ENCODE assay signal across 11 cellular contexts in the genomic region with DNA sequence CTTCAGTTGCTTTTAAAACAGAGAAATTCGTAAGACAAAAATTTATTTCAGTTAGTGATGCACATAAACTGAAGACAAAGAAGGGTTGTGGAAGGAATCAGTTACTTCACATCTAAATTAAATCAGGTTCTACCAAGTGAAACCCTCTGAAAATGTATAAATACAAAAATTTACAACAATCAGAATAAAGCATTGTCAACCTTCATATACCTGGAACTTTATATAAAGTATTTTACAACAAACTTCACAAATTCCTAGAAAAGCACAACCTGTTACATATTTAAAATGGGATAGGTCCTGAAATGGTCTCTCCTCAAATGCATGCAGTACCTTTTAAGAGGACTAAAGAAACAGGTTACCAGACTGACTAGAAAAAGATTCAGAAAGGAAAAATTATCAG. TPM values are rescaled to one million over a fixed set of nuclear protein-coding genes. Genes with fewer than 3 reads are reported as not detected.
A peak's percentile ranks its signal among the peaks of the same experiment; 100 is the strongest.
DNase-seq lines count a peak whose midpoint lies in the region; ATAC-seq and TF ChIP-seq lines count a peak whose summit lies in the region.
"Had no signal": no experiment of that assay in that cellular context is flagged by ENCODE, and none has a peak within 500 bp of the region (broad histone marks: within the 10 kb centered on the region; RNA-seq: fewer than 3 reads in every experiment).

No MANE protein-coding gene starts in this region.

- TF ChIP-seq CTCF in WERI-Rb-1 (IDR thresholded peaks at IDR 0.05; ENCODE audit: low read depth, low read length) (no peak), suprapubic skin (IDR thresholded peaks at IDR 0.05) (no peak), GM20000 (IDR thresholded peaks at IDR 0.05; ENCODE audit: extremely low read depth, missing control alignments) (no peak)

- H3K36me3 ChIP-seq in WERI-Rb-1 (no peaks in the 10 kb centered on the region), suprapubic skin (peaks cover 6% of the 10 kb centered on the region)
- H3K36me3 ChIP-seq: prostate gland had no signal

- no peak for TF ChIP-seq EP300 in suprapubic skin (IDR thresholded peaks at IDR 0.05)

- no peaks in the 10 kb centered on the region for H3K9me3 ChIP-seq in WERI-Rb-1 (ENCODE audit: severe bottlenecking)
- no peaks in the 10 kb centered on the region for H3K9me3 ChIP-seq in suprapubic skin
- H3K9me3 ChIP-seq: prostate gland had no signal

- no peak for TF ChIP-seq POLR2A in suprapubic skin (IDR thresholded peaks at IDR 0.05)

- CTCF ChIA-PET in activated CD8-positive, alpha-beta memory T cell treated with anti-CD3 and anti-CD28 coated beads, Interleukin-2, amount 10 ng/mL, durations not matched to agents 7 days and 5 days (lab: Charles Lee), result interaction anchor here (1.1 to 2.1 kb wide), 2 partner anchors 10 to 25 kb away, joined by 3 to 6 read pairs; no protein-coding TSS in a partner anchor

- peaks cover 55% of the 10 kb centered on the region for H3K4me1 ChIP-seq in suprapubic skin

- no peaks in the 10 kb centered on the region for H3K27me3 Mint-ChIP-seq in activated CD8-positive, alpha-beta memory T cell treated with anti-CD3 and anti-CD28 coated beads, Interleukin-2, amount 10 ng/mL, durations not matched to agents 7 days and 5 days

- no peak for DNase-seq in activated CD8-positive, alpha-beta memory T cell treated with anti-CD3 and anti-CD28 coated beads, Interleukin-2, amount 10 ng/mL, durations not matched to agents 7 days and 5 days
- DNase-seq in activated CD8-positive, alpha-beta memory T cell treated with anti-CD3 and anti-CD28 coated beads, Interleukin-2, amount 50 U/mL, for 48 hours, result no peak
- DNase-seq in WERI-Rb-1, result no peak
- no peak for DNase-seq in suprapubic skin (ENCODE audit: low spot score in 2 of 2)
- no peak for DNase-seq in HUDEP-2 (lab: John Stamatoyannopoulos, UW; ENCODE audit: unreplicated experiment in 76 of 76)
- no peak for DNase-seq in posterior cingulate gyrus
- no peak for DNase-seq in GM20000 (ENCODE audit: low spot score)
- DNase-seq: AML-193, KG1 had no signal

- H3K27me3 ChIP-seq in WERI-Rb-1 (ENCODE audit: insufficient read depth, low read depth, severe bottlenecking), result no peaks in the 10 kb centered on the region
- H3K27me3 ChIP-seq in layer of hippocampus (ENCODE audit: control insufficient read depth, insufficient read depth, low read length), result no peaks in the 10 kb centered on the region
- H3K27me3 ChIP-seq in suprapubic skin, result no peaks in the 10 kb centered on the region

- peak; percentile 24 for ATAC-seq in activated CD8-positive, alpha-beta memory T cell treated with anti-CD3 and anti-CD28 coated beads, Interleukin-2, amount 10 ng/mL, durations not matched to agents 7 days and 5 days

- WGBS in suprapubic skin, result 30% methylated on average over 1 of the region's 1 CpG

- no peak overlapping the region; the same call in 1 of the 2 replicates for H3K27ac ChIP-seq in WERI-Rb-1
- peak overlapping the region; percentile 39 for H3K27ac ChIP-seq in layer of hippocampus (ENCODE audit: low read depth, low read length)
- peak overlapping the region; percentile 66 for H3K27ac ChIP-seq in suprapubic skin

- peaks cover 28% of the 10 kb centered on the region for H3K36me3 Mint-ChIP-seq in activated CD8-positive, alpha-beta memory T cell treated with anti-CD3 and anti-CD28 coated beads, Interleukin-2, amount 10 ng/mL, durations not matched to agents 7 days and 5 days

- H3K4me1 Mint-ChIP-seq in activated CD8-positive, alpha-beta memory T cell treated with anti-CD3 and anti-CD28 coated beads, Interleukin-2, amount 10 ng/mL, durations not matched to agents 7 days and 5 days, result peaks cover 8% of the 10 kb centered on the region

- H3K9me3 Mint-ChIP-seq in activated CD8-positive, alpha-beta memory T cell treated with anti-CD3 and anti-CD28 coated beads, Interleukin-2, amount 10 ng/mL, durations not matched to agents 7 days and 5 days (ENCODE audit: low read depth), result no peaks in the 10 kb centered on the region

- H3K4me3 ChIP-seq in WERI-Rb-1 (ENCODE audit: low read depth, low read length), result peak overlapping the region; percentile 48
- H3K4me3 ChIP-seq in suprapubic skin, result peak overlapping the region; percentile 13
- H3K4me3 ChIP-seq: prostate gland had no signal

- H3K4me3 Mint-ChIP-seq in activated CD8-positive, alpha-beta memory T cell treated with anti-CD3 and anti-CD28 coated beads, Interleukin-2, amount 10 ng/mL, durations not matched to agents 7 days and 5 days, result peak overlapping the region; percentile 37

- H3K27ac Mint-ChIP-seq in activated CD8-positive, alpha-beta memory T cell treated with anti-CD3 and anti-CD28 coated beads, Interleukin-2, amount 10 ng/mL, durations not matched to agents 7 days and 5 days, result peak overlapping the region; percentile 66

- intact Hi-C loops in posterior cingulate gyrus (cut with DNase I), result no loop called here

RNA-seq across cellular contexts. Expression of a gene that starts 26.9 kb away (rescaled TPM):
- 10 to 100 TPM; 26.0 to 40.5 TPM for total RNA-seq in activated CD8-positive, alpha-beta memory T cell treated with anti-CD3 and anti-CD28 coated beads, Interleukin-2, amount 10 ng/mL, durations not matched to agents 7 days and 5 days
- 100 to 1,000 TPM in 1 of 4 donors, 10 to 100 TPM in 3; 25.7 to 132 (median 57.9) TPM for total RNA-seq in suprapubic skin
